ENCODE assay signal across 19 cellular contexts in genomic region chr5:102809033-102809432, GRCh38. TPM values are rescaled to one million over a fixed set of nuclear protein-coding genes. Genes with fewer than 3 reads are reported as not detected.
DNase-seq lines count a peak whose midpoint lies in the region; ATAC-seq, FAIRE-seq and TF ChIP-seq lines count a peak whose summit lies in the region.
"Had no signal": no experiment of that assay in that cellular context is flagged by ENCODE, and none has a peak within 500 bp of the region (broad histone marks: within the 10 kb centered on the region; RNA-seq: fewer than 3 reads in every experiment).

No MANE protein-coding gene starts in this region.

- peaks cover 3% of the 10 kb centered on the region for H3K9me3 Mint-ChIP-seq in glutamatergic neuron (ENCODE audit: unreplicated experiment)
- H3K9me3 Mint-ChIP-seq: CD4-positive, alpha-beta memory T cell; natural killer cell; stimulated activated naive CD8-positive, alpha-beta T cell treated with anti-CD3 and anti-CD28 coated beads, Interleukin-15, Interleukin-2, amounts not matched to agents 100 ng/mL and 50 ng/mL, for 24 hours had no signal

- no peaks in the 10 kb centered on the region for H3K9me3 ChIP-seq in small intestine (ENCODE audit: control insufficient read depth, low read depth)

- no peak for ATAC-seq in GM21825 (IDR thresholded peaks at IDR 0.05; ENCODE audit: unreplicated experiment)
- ATAC-seq: foreskin keratinocyte, natural killer cell, Panc1 had no signal

- no peaks in the 10 kb centered on the region for H3K36me3 Mint-ChIP-seq in glutamatergic neuron (ENCODE audit: unreplicated experiment)
- H3K36me3 Mint-ChIP-seq: CD4-positive, alpha-beta memory T cell; natural killer cell had no signal

- no peaks in the 10 kb centered on the region for H3K27me3 ChIP-seq in small intestine (ENCODE audit: control insufficient read depth in 2 of 2, insufficient read depth in 2 of 2, low read length in 2 of 2)
- H3K27me3 ChIP-seq: foreskin keratinocyte had no signal

- WGBS in small intestine, 3 donors = 38 to 74% (median 53%) methylated on average over 4 of the region's 4 CpGs

- no peaks in the 10 kb centered on the region for H3K36me3 ChIP-seq in small intestine (ENCODE audit: control insufficient read depth in 2 of 2, insufficient read depth in 2 of 2, low read length in 2 of 2)

- H3K4me1 Mint-ChIP-seq in glutamatergic neuron (ENCODE audit: low read depth, unreplicated experiment) = peaks cover 53% of the 10 kb centered on the region

- DNase-seq in NCI-H524 (lab: John Stamatoyannopoulos, UW) = peak; percentile 35 to 54
- DNase-seq in NCI-H524 treated with DMSO at 0.1 percent for 48 hours (lab: John Stamatoyannopoulos, UW) = no peak
- DNase-seq in RCC 7860 (ENCODE audit: low spot score) = no peak
- no peak for DNase-seq in glutamatergic neuron
- DNase-seq in small intestine = peak; percentile 18
- no peak for DNase-seq in iPS-NIHi7 (ENCODE audit: extremely low spot score)
- no peak for DNase-seq in Ammon's horn (ENCODE audit: low spot score)
- DNase-seq: amygdala; CD4-positive, alpha-beta memory T cell; foreskin keratinocyte; IMR-90; MM.1S; natural killer cell; NCI-H1930; NCI-H510A treated with DMSO at 0.1 percent for 48 hours had no signal

- H3K27ac Mint-ChIP-seq in glutamatergic neuron (ENCODE audit: unreplicated experiment) = peak overlapping the region; percentile 88
- H3K27ac Mint-ChIP-seq: CD4-positive, alpha-beta memory T cell; natural killer cell; stimulated activated naive CD8-positive, alpha-beta T cell treated with anti-CD3 and anti-CD28 coated beads, Interleukin-15, Interleukin-2, amounts not matched to agents 100 ng/mL and 50 ng/mL, for 24 hours had no signal

- no peak overlapping the region for H3K4me3 ChIP-seq in small intestine (ENCODE audit: low read depth in 1 of 2, low read length in 2 of 2)

- FAIRE-seq in RCC 7860 (lab: Jason Lieb, UNC) (peak; percentile 66), small intestine (lab: Jason Lieb, UNC) (no peak)
- FAIRE-seq: endometrium had no signal

- H3K27me3 Mint-ChIP-seq in glutamatergic neuron (ENCODE audit: unreplicated experiment) = peaks cover 5% of the 10 kb centered on the region
- H3K27me3 Mint-ChIP-seq: CD4-positive, alpha-beta memory T cell; stimulated activated naive CD8-positive, alpha-beta T cell treated with anti-CD3 and anti-CD28 coated beads, Interleukin-15, Interleukin-2, amounts not matched to agents 100 ng/mL and 50 ng/mL, for 24 hours had no signal

- no peak overlapping the region for H3K27ac ChIP-seq in small intestine (ENCODE audit: low read depth in 1 of 2, low read length in 1 of 2)
- H3K27ac ChIP-seq: foreskin keratinocyte had no signal

- peak overlapping the region; percentile 87 for H3K4me3 Mint-ChIP-seq in glutamatergic neuron (ENCODE audit: unreplicated experiment)
- H3K4me3 Mint-ChIP-seq: CD4-positive, alpha-beta memory T cell; natural killer cell; stimulated activated naive CD8-positive, alpha-beta T cell treated with anti-CD3 and anti-CD28 coated beads, Interleukin-15, Interleukin-2, amounts not matched to agents 100 ng/mL and 50 ng/mL, for 24 hours had no signal

- no peak for TF ChIP-seq CTCF in glutamatergic neuron (IDR thresholded peaks at IDR 0.05; ENCODE audit: partially characterized antibody, unreplicated experiment)

- H3K4me1 ChIP-seq in small intestine (ENCODE audit: control insufficient read depth in 2 of 2, insufficient read depth in 1 of 2, low read depth in 1 of 2, low read length in 1 of 2) = peaks cover 0 to 2% of the 10 kb centered on the region in 2 donors
- H3K4me1 ChIP-seq: foreskin keratinocyte had no signal

RNA-seq across cellular contexts. Expression of gene PAM, which starts 53.9 kb away (rescaled TPM):
- 192 TPM for total RNA-seq in glutamatergic neuron (ENCODE audit: unreplicated experiment)
- 10 to 100 TPM; 40.3 to 62.6 (median 57.0) TPM for polyA plus RNA-seq in small intestine

Comparison
In these comparisons a context has a peak if more than half of its experiments do, and no peak if none do; other contexts are left out.
1. DNase-seq: peak in NCI-H524 (2 of 2) and small intestine (single experiment); none in NCI-H524 treated with DMSO at 0.1 percent for 48 hours (single experiment), RCC 7860 (single experiment), glutamatergic neuron (single experiment), iPS-NIHi7 (single experiment) and Ammon's horn (single experiment).